In the genomic region with DNA sequence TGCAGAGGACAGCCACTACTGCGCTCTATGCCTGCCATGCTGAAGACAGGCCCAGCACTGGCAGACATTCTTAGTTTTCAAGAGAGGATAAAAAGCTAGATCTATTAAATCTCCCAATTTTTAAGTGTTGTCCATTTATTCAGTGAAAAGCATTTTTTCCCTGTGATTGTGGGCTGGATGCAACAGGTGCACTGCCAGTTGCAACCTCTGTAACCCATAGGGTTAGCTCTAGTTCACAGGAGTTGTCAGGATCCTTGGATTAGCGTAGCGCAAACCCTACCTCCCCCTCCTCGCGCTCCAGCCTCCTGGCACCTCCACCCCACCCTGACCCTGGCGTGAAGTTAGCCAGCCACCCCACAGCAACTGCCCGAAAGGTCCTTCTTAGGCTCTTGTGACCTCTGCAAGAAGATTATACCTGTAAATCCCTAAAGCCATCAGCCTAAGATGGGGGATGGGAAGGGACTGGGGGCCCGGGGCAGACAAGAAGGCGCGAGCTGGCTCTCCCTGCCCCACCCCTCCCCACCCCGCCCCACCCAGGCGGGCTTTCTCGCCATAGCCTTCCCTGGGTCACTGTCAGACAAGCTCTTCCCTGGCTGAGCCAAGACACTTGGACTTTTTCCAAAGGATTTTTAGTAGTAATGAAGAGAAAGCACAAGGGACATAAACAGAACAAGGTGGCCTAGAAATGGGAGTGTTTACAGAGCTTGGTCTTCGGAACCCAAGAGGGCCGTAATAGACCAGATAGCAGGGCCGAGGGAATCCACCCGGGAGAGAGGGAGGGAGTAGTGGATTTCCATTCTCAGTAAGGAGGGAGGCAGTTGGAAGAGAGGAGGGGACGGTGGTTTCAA, we compare ENCODE assay signal across 8 cellular contexts. TPM values are rescaled to one million over a fixed set of nuclear protein-coding genes. Genes with fewer than 3 reads are reported as not detected.
DNase-seq lines count a peak whose midpoint lies in the region; ATAC-seq and TF ChIP-seq lines count a peak whose summit lies in the region.

No MANE protein-coding gene starts in this region.

- H3K27ac ChIP-seq in WERI-Rb-1, result peak overlapping the region; percentile 96

- in situ Hi-C loops in G401 (cut with HindIII; ENCODE audit: low sequenced_read_pairs), result no loop called here

- H3K4me3 ChIP-seq in WERI-Rb-1 (ENCODE audit: low read depth, low read length), result peak overlapping the region; percentile 86

- peak; percentile 66 for DNase-seq in G401 (ENCODE audit: low spot score)
- peak; percentile 95 for DNase-seq in WERI-Rb-1
- no peak for DNase-seq in Right ventricle myocardium inferior (ENCODE audit: missing footprints)
- peak; percentile 54 for DNase-seq in pons (ENCODE audit: low spot score)
- DNase-seq in COR-L47 (lab: John Stamatoyannopoulos, UW), result no peak
- no peak for DNase-seq in hepatic stellate cell (ENCODE audit: low spot score)
- no peak for DNase-seq in Kasumi-1 (lab: John Stamatoyannopoulos, UW)

- no peaks in the 10 kb centered on the region for H3K27me3 ChIP-seq in WERI-Rb-1 (ENCODE audit: insufficient read depth, low read depth, severe bottlenecking)

- H3K36me3 ChIP-seq in WERI-Rb-1, result peaks cover 8% of the 10 kb centered on the region

- ATAC-seq in Right ventricle myocardium inferior (peak; percentile 56), HG02870 (IDR thresholded peaks at IDR 0.05; ENCODE audit: unreplicated experiment) (no peak)

- intact Hi-C loops in Right ventricle myocardium inferior (cut with DNase I), result no loop called here

- TF ChIP-seq CTCF in WERI-Rb-1 (IDR thresholded peaks at IDR 0.05; ENCODE audit: low read depth, low read length), result no peak

- no peaks in the 10 kb centered on the region for H3K9me3 ChIP-seq in WERI-Rb-1 (ENCODE audit: severe bottlenecking)

RNA-seq across cellular contexts. Expression of a gene that starts 31.0 kb away (rescaled TPM):
- total RNA-seq in G401 (2014; rRNA removed; shearing (Covaris generic)), result 1,056 and 1,145 TPM in 2 replicates
- total RNA-seq in Right ventricle myocardium inferior, result 155 TPM

RNA-seq across cellular contexts. Expression of a gene that starts 52.9 kb away (rescaled TPM):
- total RNA-seq in G401 (2014; rRNA removed; shearing (Covaris generic)), result not detected in 2 replicates
- total RNA-seq in Right ventricle myocardium inferior, result not detected

Comparison
In these comparisons a context has a peak if more than half of its experiments do, and no peak if none do; other contexts are left out.
1. DNase-seq: peak in G401 (single experiment), WERI-Rb-1 (single experiment) and pons (single experiment); none in Right ventricle myocardium inferior (single experiment), COR-L47 (single experiment), hepatic stellate cell (single experiment) and Kasumi-1 (0 of 2).